Comparison of ENCODE assay signal across 8 cellular contexts in the genomic region with DNA sequence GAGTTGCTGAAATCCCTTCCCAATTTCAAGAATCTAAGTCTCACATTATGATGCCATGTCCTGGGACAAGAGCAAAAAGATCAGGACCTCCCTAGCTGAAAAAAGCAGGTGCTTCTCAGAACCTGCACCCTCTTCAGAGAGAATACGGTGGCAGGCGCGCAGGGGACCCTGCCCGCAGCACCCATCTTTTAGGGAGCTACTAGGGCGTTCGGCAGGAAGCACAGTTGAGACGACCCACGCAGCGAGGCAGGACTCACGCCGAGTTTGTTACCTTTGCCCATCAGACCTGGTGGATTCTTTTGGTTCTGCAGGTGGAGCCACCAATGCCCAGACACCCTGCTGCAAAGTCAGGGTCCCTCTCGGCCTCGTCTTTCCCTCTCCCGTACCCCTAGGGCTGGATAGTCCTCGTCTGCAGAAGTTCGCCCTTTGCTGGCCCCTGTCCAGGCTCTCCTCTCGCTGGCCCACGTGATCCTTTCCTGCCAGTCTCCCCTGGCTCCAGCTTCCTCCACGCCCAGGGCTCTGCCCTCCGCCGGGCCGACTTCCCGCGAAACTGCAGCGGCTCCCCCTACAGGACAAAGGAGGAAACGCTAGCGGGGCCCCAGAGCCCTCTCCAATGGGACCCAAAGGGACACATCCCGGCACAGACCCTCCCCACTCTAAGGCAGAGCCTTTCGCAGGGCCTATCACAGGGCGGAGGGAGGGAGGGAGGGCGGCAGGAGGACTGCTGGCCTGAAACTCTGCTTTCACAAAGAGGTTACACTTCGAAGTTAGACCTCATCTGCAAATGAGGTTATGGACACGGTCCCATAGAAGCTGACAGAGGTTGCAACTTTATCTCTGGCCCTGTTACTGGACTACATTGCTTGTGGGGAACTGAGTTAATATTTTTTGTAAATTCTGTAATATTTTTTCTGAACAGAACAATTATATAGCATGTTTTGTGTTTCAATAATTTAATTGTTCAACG. TPM values are rescaled to one million over a fixed set of nuclear protein-coding genes. Genes with fewer than 3 reads are reported as not detected.
DNase-seq lines count a peak whose midpoint lies in the region; ATAC-seq and TF ChIP-seq lines count a peak whose summit lies in the region.

No MANE protein-coding gene starts in this region.

- no peak overlapping the region for H3K27ac Mint-ChIP-seq in nephron progenitor cell

- H3K27ac ChIP-seq in Panc1 (ENCODE audit: low read length) = no peak overlapping the region
- no peak overlapping the region for H3K27ac ChIP-seq in substantia nigra (ENCODE audit: low read depth, low read length, poor library complexity, severe bottlenecking)

- no peaks in the 10 kb centered on the region for H3K9me3 ChIP-seq in Panc1 (ENCODE audit: control insufficient read depth, insufficient read depth, low read depth, low read length)

- no peaks in the 10 kb centered on the region for H3K27me3 ChIP-seq in Panc1 (ENCODE audit: control insufficient read depth, insufficient read depth, low read length)

- no peaks in the 10 kb centered on the region for H3K4me1 ChIP-seq in Panc1 (ENCODE audit: control insufficient read depth, insufficient read depth, low read length)

- H3K9me3 Mint-ChIP-seq in activated T-cell treated with anti-CD3 and anti-CD28 coated beads, Interleukin-2, amount 50 U/mL, for 4 hours = peaks cover 3% of the 10 kb centered on the region
- H3K9me3 Mint-ChIP-seq in nephron progenitor cell = peaks cover 11% of the 10 kb centered on the region

- DNase-seq in GM12864 (ENCODE audit: low read depth) = no peak
- DNase-seq in Panc1 (ENCODE audit: low read depth, low spot score) = peak; percentile 45
- peak; percentile 68 for DNase-seq in activated T-cell treated with anti-CD3 and anti-CD28 coated beads, Interleukin-2, amount 50 U/mL, for 4 hours
- DNase-seq in fibroblast of mammary gland (ENCODE audit: low read depth) = peak; percentile 47
- peak; percentile 90 for DNase-seq in nephron progenitor cell
- peak in 48 of 49 donors; percentile 1 to 76 (median 43) for DNase-seq in substantia nigra (lab: John Stamatoyannopoulos, UW)
- DNase-seq in NCI-H128 (lab: John Stamatoyannopoulos, UW; ENCODE audit: unreplicated experiment) = no peak

- no peaks in the 10 kb centered on the region for H3K36me3 Mint-ChIP-seq in activated T-cell treated with anti-CD3 and anti-CD28 coated beads, Interleukin-2, amount 50 U/mL, for 4 hours (ENCODE audit: insufficient read depth)
- no peaks in the 10 kb centered on the region for H3K36me3 Mint-ChIP-seq in nephron progenitor cell (ENCODE audit: low read depth)

- peaks cover 62% of the 10 kb centered on the region for H3K27me3 Mint-ChIP-seq in activated T-cell treated with anti-CD3 and anti-CD28 coated beads, Interleukin-2, amount 50 U/mL, for 4 hours (ENCODE audit: low read depth)
- H3K27me3 Mint-ChIP-seq in nephron progenitor cell (ENCODE audit: low read depth, poor library complexity) = peaks cover 36% of the 10 kb centered on the region

- POLR2A ChIA-PET in Panc1 (lab: Charles Lee) = no interaction called here

- H3K4me3 ChIP-seq in GM12864 (ENCODE audit: low read depth, low read length) (no peak overlapping the region), Panc1 (ENCODE audit: low read depth in 2 of 2, low read length in 2 of 2) (peak overlapping the region; percentile 21 to 45), fibroblast of mammary gland (ENCODE audit: control insufficient read depth, low read depth, low read length) (no peak overlapping the region)

- TF ChIP-seq CTCF in GM12864 (IDR thresholded peaks at IDR 0.05; ENCODE audit: low read depth, low read length, missing control alignments) (peak; percentile 80), Panc1 (IDR thresholded peaks at IDR 0.05) (peak; percentile 97), fibroblast of mammary gland (conservative IDR thresholded peaks at IDR 0.05; ENCODE audit: control insufficient read depth, insufficient read depth, low read depth, low read length) (peak; percentile 70), nephron progenitor cell (IDR thresholded peaks at IDR 0.05) (peak; percentile 85)

- intact Hi-C loops in Panc1 (cut with micrococcal nuclease; ENCODE audit: unreplicated experiment) = loop anchor here (10.0 kb wide), 1 partner anchor 117 kb away; no protein-coding TSS in a partner anchor

- BruUV-seq in Panc1 (replicated peaks; lab: Mats Ljungman, UMichigan) = no TSS peak

- in situ Hi-C loops in Panc1 (cut with HindIII; ENCODE audit: low pct_unique_long_range_greater_than_20kb, low sequenced_read_pairs) = no loop called here

- CTCF ChIA-PET in Panc1 (lab: Charles Lee) = interaction anchor here (0.6 to 1.0 kb wide), 5 partner anchors 13 to 138 kb away, joined by 3 to 10 read pairs (median 6); no protein-coding TSS in a partner anchor

- H3K36me3 ChIP-seq in Panc1 (ENCODE audit: control insufficient read depth, insufficient read depth, low read length) = no peaks in the 10 kb centered on the region

- no peak overlapping the region for H3K4me3 Mint-ChIP-seq in activated T-cell treated with anti-CD3 and anti-CD28 coated beads, Interleukin-2, amount 50 U/mL, for 4 hours
- no peak overlapping the region for H3K4me3 Mint-ChIP-seq in nephron progenitor cell

- ATAC-seq in HG03097 (IDR thresholded peaks at IDR 0.05; ENCODE audit: low FRiP score, unreplicated experiment) (peak; percentile 68), Panc1 (peak; percentile 99)
- ATAC-seq in activated T-cell treated with anti-CD3 and anti-CD28 coated beads, Interleukin-2, amount 50 U/mL, for 4 hours = peak; percentile 93 to 96

- H3K4me1 Mint-ChIP-seq in activated T-cell treated with anti-CD3 and anti-CD28 coated beads, Interleukin-2, amount 50 U/mL, for 4 hours (ENCODE audit: low read depth) = no peaks in the 10 kb centered on the region
- H3K4me1 Mint-ChIP-seq in nephron progenitor cell = peaks cover 34% of the 10 kb centered on the region

RNA-seq across cellular contexts. Expression of a gene that starts 28.8 kb away (rescaled TPM):
- total RNA-seq in Panc1 (2021; ENCODE audit: unreplicated experiment) = not detected
- not detected for polyA plus RNA-seq in Panc1 (2012; ENCODE audit: insufficient read length)
- total RNA-seq in activated T-cell treated with anti-CD3 and anti-CD28 coated beads, Interleukin-2, amount 50 U/mL, for 4 hours = not detected

Comparison
In these comparisons a context has a peak if more than half of its experiments do, and no peak if none do; other contexts are left out.
1. DNase-seq: peak in Panc1 (single experiment), activated T-cell treated with anti-CD3 and anti-CD28 coated beads, Interleukin-2, amount 50 U/mL, for 4 hours (single experiment), fibroblast of mammary gland (single experiment), nephron progenitor cell (single experiment) and substantia nigra (48 of 49); none in GM12864 (single experiment) and NCI-H128 (single experiment).
2. H3K4me3 ChIP-seq: peak in Panc1 (2 of 2); none in GM12864 (single experiment) and fibroblast of mammary gland (single experiment).
3. Peak in every context shown above with its lines, with median percentiles within 50 percentile points of each other: CTCF ChIP-seq and ATAC-seq.